ENCODE assay signal across 8 cellular contexts in genomic region chr2:143110759-143111428, GRCh38. TPM values are rescaled to one million over a fixed set of nuclear protein-coding genes. Genes with fewer than 3 reads are reported as not detected.
DNase-seq lines count a peak whose midpoint lies in the region; ATAC-seq lines count a peak whose summit lies in the region.

No MANE protein-coding gene starts in this region.

- peak; percentile 64 for ATAC-seq in Right ventricle myocardium superior (ENCODE audit: poor library complexity)

- no peak overlapping the region for H3K9ac ChIP-seq in SK-N-MC (ENCODE audit: insufficient read length)

- no peaks in the 10 kb centered on the region for H3K36me3 ChIP-seq in SK-N-MC (ENCODE audit: insufficient read depth, low read length)

- DNase-seq in GM04504 (ENCODE audit: low read depth): peak; percentile 32
- DNase-seq in H4 (ENCODE audit: low spot score): peak; percentile 72
- DNase-seq in LHCN-M2 (ENCODE audit: low read depth): peak; percentile 57
- DNase-seq in SK-N-MC (ENCODE audit: low read depth, low spot score): peak; percentile 77
- DNase-seq in activated naive CD4-positive, alpha-beta T cell treated with anti-CD3 and anti-CD28 coated beads, Interleukin-2, amount 50 U/mL, for 16 hours: peak; percentile 52
- peak; percentile 39 for DNase-seq in Right ventricle myocardium superior
- peak; percentile 50 for DNase-seq in putamen (ENCODE audit: low spot score)
- DNase-seq in DMS79 (lab: John Stamatoyannopoulos, UW): no peak

- H3K4me3 ChIP-seq in SK-N-MC: peak overlapping the region; percentile 31; the same call in 1 of the 2 replicates

- H3K9me3 ChIP-seq in SK-N-MC (ENCODE audit: low read depth, low read length): no peaks in the 10 kb centered on the region

- intact Hi-C loops in Right ventricle myocardium superior (cut with DNase I): no loop called here

- H3K27ac ChIP-seq in SK-N-MC: no peak overlapping the region

RNA-seq across cellular contexts. Expression of gene ARHGAP15, which starts 18.3 kb away (rescaled TPM):
- total RNA-seq in H4 (2014; rRNA removed; shearing (Covaris generic)): 0.15 TPM in 1 of 2 replicates, not detected in the other
- 0.11 TPM in 1 of 2 replicates, not detected in the other for total RNA-seq in LHCN-M2 (2014; rRNA removed)
- polyA plus RNA-seq in LHCN-M2 (2012): not detected
- total RNA-seq in Right ventricle myocardium superior: 5.4 TPM
